Comparison of ENCODE assay signal across 1 cellular context in the genomic region with DNA sequence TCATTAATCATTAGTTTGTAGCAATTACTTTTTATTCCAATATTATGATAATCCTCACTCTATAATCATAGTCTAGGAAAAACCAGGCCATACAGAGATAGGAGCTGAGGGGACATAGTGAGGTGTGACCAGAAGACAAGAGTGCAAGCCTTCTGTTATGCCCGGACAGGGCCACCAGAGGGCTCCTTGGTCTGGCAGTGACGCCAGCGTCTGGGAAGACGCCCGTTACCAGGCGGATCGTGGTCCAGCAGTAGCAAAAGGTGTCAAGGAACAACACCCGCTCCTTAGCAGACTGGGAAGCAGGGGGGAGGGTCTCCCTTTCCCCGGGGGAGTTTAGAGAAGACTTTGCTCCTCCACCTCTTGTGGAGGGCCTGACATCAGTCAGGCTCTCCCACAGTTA.
A peak's percentile ranks its signal among the peaks of the same experiment; 100 is the strongest.
TF ChIP-seq lines count a peak whose summit lies in the region.

No MANE protein-coding gene starts in this region.

TF ChIP-seq in K562, 482 proteins besides CTCF, POLR2A, EP300 and RAD21:
- TF ChIP-seq, protein P1, sequence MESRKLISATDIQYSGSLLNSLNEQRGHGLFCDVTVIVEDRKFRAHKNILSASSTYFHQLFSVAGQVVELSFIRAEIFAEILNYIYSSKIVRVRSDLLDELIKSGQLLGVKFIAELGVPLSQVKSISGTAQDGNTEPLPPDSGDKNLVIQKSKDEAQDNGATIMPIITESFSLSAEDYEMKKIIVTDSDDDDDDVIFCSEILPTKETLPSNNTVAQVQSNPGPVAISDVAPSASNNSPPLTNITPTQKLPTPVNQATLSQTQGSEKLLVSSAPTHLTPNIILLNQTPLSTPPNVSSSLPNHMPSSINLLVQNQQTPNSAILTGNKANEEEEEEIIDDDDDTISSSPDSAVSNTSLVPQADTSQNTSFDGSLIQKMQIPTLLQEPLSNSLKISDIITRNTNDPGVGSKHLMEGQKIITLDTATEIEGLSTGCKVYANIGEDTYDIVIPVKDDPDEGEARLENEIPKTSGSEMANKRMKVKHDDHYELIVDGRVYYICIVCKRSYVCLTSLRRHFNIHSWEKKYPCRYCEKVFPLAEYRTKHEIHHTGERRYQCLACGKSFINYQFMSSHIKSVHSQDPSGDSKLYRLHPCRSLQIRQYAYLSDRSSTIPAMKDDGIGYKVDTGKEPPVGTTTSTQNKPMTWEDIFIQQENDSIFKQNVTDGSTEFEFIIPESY (CRISPR knock-in tag; IDR thresholded peaks at IDR 0.05), result peak; percentile 69
